ENCODE assay signal across 8 cellular contexts in the genomic region with DNA sequence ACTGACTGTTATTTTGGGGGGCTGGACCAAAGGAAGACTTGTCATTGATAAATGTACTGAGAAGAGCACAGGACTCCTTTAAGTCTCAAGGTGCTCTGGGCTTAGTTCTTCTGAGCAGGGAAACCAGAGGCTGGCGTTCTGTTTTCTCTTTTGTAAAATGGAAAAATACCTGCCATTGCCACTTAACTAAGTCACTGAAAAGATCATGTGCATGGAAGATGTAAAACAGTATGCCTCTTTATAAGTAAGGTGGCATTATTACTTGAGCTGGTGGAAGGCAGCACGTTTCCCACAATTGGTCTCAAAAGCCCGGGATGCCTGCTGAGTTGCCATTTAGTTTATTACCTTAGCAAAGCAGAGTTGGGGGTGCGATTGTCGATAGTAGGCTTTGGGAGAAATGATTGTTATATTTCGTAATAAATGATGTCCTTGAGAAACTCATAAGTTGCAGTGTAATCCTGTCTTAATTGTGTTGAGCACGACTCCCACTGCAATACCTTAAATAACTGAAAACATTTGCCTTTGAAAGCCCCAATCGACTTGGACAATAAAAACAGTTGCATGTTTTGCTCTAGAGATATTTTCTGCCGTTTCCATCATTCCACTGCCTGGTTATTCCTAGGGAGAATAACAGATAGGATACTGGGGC. TPM values are rescaled to one million over a fixed set of nuclear protein-coding genes. Genes with fewer than 3 reads are reported as not detected.
DNase-seq lines count a peak whose midpoint lies in the region; ATAC-seq and TF ChIP-seq lines count a peak whose summit lies in the region.

No MANE protein-coding gene starts in this region.

- 7 to 10% (median 8%) methylated on average over 9 of the region's 9 CpGs for WGBS in adipose tissue, 3 donors
- WGBS in thyroid gland, 2 donors, result 31 to 45% methylated on average over 9 of the region's 9 CpGs

- intact Hi-C loops in thyroid gland (cut with DNase I), result loop anchor here (10.0 kb wide), 1 partner anchor 245 kb away; no protein-coding TSS in a partner anchor

- H3K27ac ChIP-seq in adipose tissue (ENCODE audit: low read depth, low read length), result peak overlapping the region; percentile 62
- peak overlapping the region; percentile 82 for H3K27ac ChIP-seq in layer of hippocampus (ENCODE audit: low read depth, low read length)
- peak overlapping the region; percentile 85 to 90 (median 85) for H3K27ac ChIP-seq in thyroid gland

- no peaks in the 10 kb centered on the region for H3K9me3 Mint-ChIP-seq in activated T-cell treated with anti-CD3 and anti-CD28 coated beads, Interleukin-2, amount 50 U/mL, for 24 hours

- ATAC-seq in HG03039 (IDR thresholded peaks at IDR 0.05; ENCODE audit: unreplicated experiment), result no peak

- peak overlapping the region; percentile 98 for H3K27ac Mint-ChIP-seq in activated T-cell treated with anti-CD3 and anti-CD28 coated beads, Interleukin-2, amount 50 U/mL, for 24 hours

- H3K4me3 ChIP-seq in thyroid gland (replicated peaks in 1 of 3), result peak overlapping the region in 1 of 3 donors; percentile 79

- H3K27me3 ChIP-seq in layer of hippocampus (ENCODE audit: control insufficient read depth, insufficient read depth, low read length) (no peaks in the 10 kb centered on the region), thyroid gland (no peaks in the 10 kb centered on the region)

- peak overlapping the region; percentile 96 for H3K4me3 Mint-ChIP-seq in activated T-cell treated with anti-CD3 and anti-CD28 coated beads, Interleukin-2, amount 50 U/mL, for 24 hours

- H3K27me3 Mint-ChIP-seq in activated T-cell treated with anti-CD3 and anti-CD28 coated beads, Interleukin-2, amount 50 U/mL, for 24 hours, result no peaks in the 10 kb centered on the region

- peaks cover 57% of the 10 kb centered on the region for H3K4me1 Mint-ChIP-seq in activated T-cell treated with anti-CD3 and anti-CD28 coated beads, Interleukin-2, amount 50 U/mL, for 24 hours (ENCODE audit: low read depth)

- H3K9me3 ChIP-seq in thyroid gland, result no peaks in the 10 kb centered on the region

- peaks cover 20 to 26% of the 10 kb centered on the region in 2 donors for H3K4me1 ChIP-seq in thyroid gland

- H3K36me3 ChIP-seq in thyroid gland, result no peaks in the 10 kb centered on the region

- TF ChIP-seq CTCF in thyroid gland (IDR thresholded peaks at IDR 0.05), result no peak

- no peak for DNase-seq in activated T-cell treated with anti-CD3 and anti-CD28 coated beads, Interleukin-2, amount 50 U/mL, for 24 hours
- no peak for DNase-seq in activated T-cell treated with anti-CD3 and anti-CD28 coated beads, Interleukin-2, amount 50 U/mL, for 1 hour
- DNase-seq in thyroid gland (no peak), OCI-M2 (lab: John Stamatoyannopoulos, UW; ENCODE audit: unreplicated experiment) (no peak)
- DNase-seq in stimulated activated CD4-positive, alpha-beta T cell treated with anti-CD3 and anti-CD28 coated beads, Interleukin-15, amount 100 ng/mL, for 24 hours, result no peak

- peaks cover 78% of the 10 kb centered on the region for H3K36me3 Mint-ChIP-seq in activated T-cell treated with anti-CD3 and anti-CD28 coated beads, Interleukin-2, amount 50 U/mL, for 24 hours (ENCODE audit: low read depth)

- TF ChIP-seq POLR2A in thyroid gland (IDR thresholded peaks at IDR 0.05), result no peak

RNA-seq across cellular contexts. Expression of a gene that starts 3.6 kb away (rescaled TPM):
- 1 to 10 TPM; 2.0 to 7.0 (median 3.8) TPM for polyA plus RNA-seq in adipose tissue
- 1 to 10 TPM; 6.6 to 8.1 (median 7.5) TPM for total RNA-seq in thyroid gland
